ENCODE assay signal across 1 cellular context in genomic region chr5:138632900-138633489, GRCh38.
TF ChIP-seq lines count a peak whose summit lies in the region.

No MANE protein-coding gene starts in this region.

TF ChIP-seq in H1, 55 proteins besides CTCF, POLR2A, EP300 and RAD21 (continued from another document):
- TF ChIP-seq HDAC6 (IDR thresholded peaks at IDR 0.05; ENCODE audit: low read depth, low read length) (no peak), SRF (IDR thresholded peaks at IDR 0.05; ENCODE audit: low read depth, low read length) (no peak), CHD2 (IDR thresholded peaks at IDR 0.05; ENCODE audit: low read length) (no peak), GABPA (IDR thresholded peaks at IDR 0.05; ENCODE audit: borderline replicate concordance, insufficient read depth, low read length) (no peak), SP2 (IDR thresholded peaks at IDR 0.05; ENCODE audit: low read length) (no peak), JUN (IDR thresholded peaks at IDR 0.05; ENCODE audit: low read depth, low read length) (no peak), ATF3 (IDR thresholded peaks at IDR 0.05; ENCODE audit: insufficient read depth, low read depth, low read length) (peak; percentile 48; the same call in 1 of the 2 replicates), SAP30 (IDR thresholded peaks at IDR 0.05; ENCODE audit: insufficient read depth, insufficient replicate concordance, low read length) (no peak), ASH2L (IDR thresholded peaks at IDR 0.05; ENCODE audit: low read length) (peak; percentile 15), BACH1 (IDR thresholded peaks at IDR 0.05; ENCODE audit: low read length) (no peak), CHD7 (IDR thresholded peaks at IDR 0.05; ENCODE audit: insufficient replicate concordance, low read length) (no peak), NANOG (IDR thresholded peaks at IDR 0.05; ENCODE audit: insufficient read depth, low read depth, low read length, poor library complexity, severe bottlenecking) (no peak), YY1 (IDR thresholded peaks at IDR 0.05; ENCODE audit: low read depth, low read length) (peak; percentile 97), GTF2F1 (IDR thresholded peaks at IDR 0.05; ENCODE audit: borderline replicate concordance, low read depth, low read length) (no peak), MAX (IDR thresholded peaks at IDR 0.05) (peak; percentile 70), RNF2 (IDR thresholded peaks at IDR 0.05; ENCODE audit: borderline replicate concordance, low read depth, low read length, missing control alignments, poor library complexity, severe bottlenecking) (no peak), SP1 (IDR thresholded peaks at IDR 0.05; ENCODE audit: low read depth, low read length) (no peak), PHF8 (conservative IDR thresholded peaks at IDR 0.05; ENCODE audit: low read depth, low read length) (no peak), NRF1 (IDR thresholded peaks at IDR 0.05; ENCODE audit: low read depth, low read length) (no peak), FOSL1 (IDR thresholded peaks at IDR 0.05; ENCODE audit: insufficient read depth, low read depth, low read length) (no peak), SIX5 (IDR thresholded peaks at IDR 0.05; ENCODE audit: low read depth, low read length) (peak; percentile 77), SIN3A (conservative IDR thresholded peaks at IDR 0.05 in 1 of 2, IDR thresholded peaks at IDR 0.05 in 1 of 2; ENCODE audit: low read depth in 1 of 2, low read length in 2 of 2) (no peak; a peak in 1 of 4 replicates), KDM5A (IDR thresholded peaks at IDR 0.05; ENCODE audit: low read length) (no peak), E2F6 (IDR thresholded peaks at IDR 0.05) (no peak), RXRA (IDR thresholded peaks at IDR 0.05; ENCODE audit: insufficient read depth, low read depth, low read length) (no peak), TAF1 (IDR thresholded peaks at IDR 0.05; ENCODE audit: low read depth, low read length) (no peak), RFX5 (IDR thresholded peaks at IDR 0.05; ENCODE audit: borderline replicate concordance, low read depth, low read length) (no peak), BRCA1 (IDR thresholded peaks at IDR 0.05; ENCODE audit: low read depth, low read length) (no peak), CREB1 (IDR thresholded peaks at IDR 0.05) (peak; percentile 83), CBX8 (IDR thresholded peaks at IDR 0.05; ENCODE audit: borderline replicate concordance, low read depth, low read length) (no peak), KDM4A (IDR thresholded peaks at IDR 0.05; ENCODE audit: low read depth, low read length, severe bottlenecking) (no peak), ZNF274 (IDR thresholded peaks at IDR 0.05; ENCODE audit: borderline replicate concordance, extremely low read depth, low read length) (no peak), ATF2 (IDR thresholded peaks at IDR 0.05; ENCODE audit: low read length) (peak; percentile 12; the same call in 1 of the 2 replicates), USF2 (IDR thresholded peaks at IDR 0.05; ENCODE audit: low read length) (peak; percentile 83)
